8 cellular contexts compared by ENCODE assay signal in genomic region chr3:143000525-143000924, GRCh38. TPM values are rescaled to one million over a fixed set of nuclear protein-coding genes. Genes with fewer than 3 reads are reported as not detected.
DNase-seq lines count a peak whose midpoint lies in the region; ATAC-seq, FAIRE-seq and TF ChIP-seq lines count a peak whose summit lies in the region.

No MANE protein-coding gene starts in this region.

- H3K36me3 Mint-ChIP-seq in activated naive CD4-positive, alpha-beta T cell treated with anti-CD3 and anti-CD28 coated beads, Interleukin-2, amount 50 U/mL, for 24 hours = peaks cover 6% of the 10 kb centered on the region
- H3K36me3 Mint-ChIP-seq in activated T-helper 2 cell treated with anti-CD3 and anti-CD28 coated beads, Interferon-gamma antibody, Interleukin-2, Interleukin-4, amounts not matched to agents 10 μg/mL and 5 μg/mL and 100 μg/mL, durations not matched to agents 14 hours and 24 hours and 36 hours (ENCODE audit: low read depth) = peaks cover 11% of the 10 kb centered on the region

- H3K4me3 ChIP-seq in iPS DF 6.9 (ENCODE audit: low read length) (peak overlapping the region; percentile 89; the same call in 1 of the 2 replicates), small intestine (ENCODE audit: low read depth in 1 of 2, low read length in 2 of 2) (peak overlapping the region in 1 of 2 donors; percentile 96)

- peaks cover 28% of the 10 kb centered on the region for H3K4me1 Mint-ChIP-seq in activated naive CD4-positive, alpha-beta T cell treated with anti-CD3 and anti-CD28 coated beads, Interleukin-2, amount 50 U/mL, for 24 hours
- H3K4me1 Mint-ChIP-seq in activated T-helper 2 cell treated with anti-CD3 and anti-CD28 coated beads, Interferon-gamma antibody, Interleukin-2, Interleukin-4, amounts not matched to agents 10 μg/mL and 5 μg/mL and 100 μg/mL, durations not matched to agents 14 hours and 24 hours and 36 hours (ENCODE audit: low read depth) = peaks cover 18% of the 10 kb centered on the region

- no peak for FAIRE-seq in small intestine (lab: Jason Lieb, UNC)

- H3K4me1 ChIP-seq in iPS DF 6.9 (ENCODE audit: control insufficient read depth, insufficient read depth, low read length) (0 out of 2 replicates have a peak, but pooled peaks cover 1% of the 10 kb centered on the region), small intestine (ENCODE audit: control insufficient read depth in 2 of 2, insufficient read depth in 1 of 2, low read depth in 1 of 2, low read length in 1 of 2) (peaks cover 0 to 7% of the 10 kb centered on the region in 2 donors)

- CTCF ChIA-PET in HEK293T (lab: Yijun Ruan, JAX) = interaction anchor here (1.3 to 3.7 kb wide), 2 partner anchors 14 to 172 kb away, joined by 3 to 15 read pairs; no protein-coding TSS in a partner anchor

- no peak for DNase-seq in activated naive CD4-positive, alpha-beta T cell (lab: John Stamatoyannopoulos, UW)
- DNase-seq in activated T-helper 2 cell treated with anti-CD3 and anti-CD28 coated beads, Interferon-gamma antibody, Interleukin-2, Interleukin-4, amounts not matched to agents 10 μg/mL and 5 μg/mL and 100 μg/mL, durations not matched to agents 14 hours and 24 hours and 36 hours (ENCODE audit: low spot score) = no peak
- DNase-seq in iPS DF 6.9 (ENCODE audit: low read depth, low spot score) = no peak
- peak; percentile 44 for DNase-seq in small intestine
- no peak for DNase-seq in HEK293T (ENCODE audit: extremely low spot score)
- no peak for DNase-seq in NCI-H1105 (lab: John Stamatoyannopoulos, UW)

- peak overlapping the region; percentile 98 for H3K4me3 Mint-ChIP-seq in activated naive CD4-positive, alpha-beta T cell treated with anti-CD3 and anti-CD28 coated beads, Interleukin-2, amount 50 U/mL, for 24 hours
- peak overlapping the region; percentile 94 for H3K4me3 Mint-ChIP-seq in activated T-helper 2 cell treated with anti-CD3 and anti-CD28 coated beads, Interferon-gamma antibody, Interleukin-2, Interleukin-4, amounts not matched to agents 10 μg/mL and 5 μg/mL and 100 μg/mL, durations not matched to agents 14 hours and 24 hours and 36 hours (ENCODE audit: low read depth)

- H3K27me3 Mint-ChIP-seq in activated naive CD4-positive, alpha-beta T cell treated with anti-CD3 and anti-CD28 coated beads, Interleukin-2, amount 50 U/mL, for 24 hours = peaks cover 2% of the 10 kb centered on the region
- peaks cover 6% of the 10 kb centered on the region for H3K27me3 Mint-ChIP-seq in activated T-helper 2 cell treated with anti-CD3 and anti-CD28 coated beads, Interferon-gamma antibody, Interleukin-2, Interleukin-4, amounts not matched to agents 10 μg/mL and 5 μg/mL and 100 μg/mL, durations not matched to agents 14 hours and 24 hours and 36 hours (ENCODE audit: low read depth)

- ATAC-seq in GM18520 (IDR thresholded peaks at IDR 0.05; ENCODE audit: unreplicated experiment) = no peak

- no peaks in the 10 kb centered on the region for H3K9me3 Mint-ChIP-seq in activated naive CD4-positive, alpha-beta T cell treated with anti-CD3 and anti-CD28 coated beads, Interleukin-2, amount 50 U/mL, for 24 hours
- no peaks in the 10 kb centered on the region for H3K9me3 Mint-ChIP-seq in activated T-helper 2 cell treated with anti-CD3 and anti-CD28 coated beads, Interferon-gamma antibody, Interleukin-2, Interleukin-4, amounts not matched to agents 10 μg/mL and 5 μg/mL and 100 μg/mL, durations not matched to agents 14 hours and 24 hours and 36 hours

- intact Hi-C loops in activated T-helper 2 cell treated with anti-CD3 and anti-CD28 coated beads, Interferon-gamma antibody, Interleukin-2, Interleukin-4, amounts not matched to agents 10 μg/mL and 5 μg/mL and 100 μg/mL, durations not matched to agents 14 hours and 24 hours and 36 hours (cut with micrococcal nuclease) = loop anchor here (5.0 kb wide), 3 partner anchors 122 to 403 kb away; partner anchors contain the start of gene PLS1

- H3K27ac ChIP-seq in iPS DF 6.9 (ENCODE audit: low read length) (no peak overlapping the region), small intestine (ENCODE audit: low read depth in 1 of 2, low read length in 1 of 2) (peak overlapping the region; percentile 77 to 84)

- peak overlapping the region; percentile 97 for H3K27ac Mint-ChIP-seq in activated naive CD4-positive, alpha-beta T cell treated with anti-CD3 and anti-CD28 coated beads, Interleukin-2, amount 50 U/mL, for 24 hours
- H3K27ac Mint-ChIP-seq in activated T-helper 2 cell treated with anti-CD3 and anti-CD28 coated beads, Interferon-gamma antibody, Interleukin-2, Interleukin-4, amounts not matched to agents 10 μg/mL and 5 μg/mL and 100 μg/mL, durations not matched to agents 14 hours and 24 hours and 36 hours = peak overlapping the region; percentile 96

- POLR2A ChIA-PET in HEK293T (lab: Yijun Ruan, JAX) = interaction anchor here (0.9 to 2.7 kb wide), 14 partner anchors 9 to 553 kb away, joined by 3 to 11 read pairs (median 4); partner anchors contain the start of genes ATR, PCOLCE2 and XRN1

- no peaks in the 10 kb centered on the region for H3K36me3 ChIP-seq in iPS DF 6.9 (ENCODE audit: control insufficient read depth, insufficient read depth, low read length)
- no peaks in the 10 kb centered on the region for H3K36me3 ChIP-seq in small intestine (ENCODE audit: control insufficient read depth in 2 of 2, insufficient read depth in 2 of 2, low read length in 2 of 2)

- whole genome bisulfite sequencing in iPS DF 6.9 (ENCODE audit: insufficient coverage, insufficient read length) = no CpG with 5 or more reads among the region's 10 CpGs
- 5 to 23% (median 20%) methylated on average over 10 of the region's 10 CpGs for WGBS in small intestine, 3 donors

- H3K27me3 ChIP-seq in iPS DF 6.9 (ENCODE audit: control insufficient read depth, insufficient read depth, low read length) (no peaks in the 10 kb centered on the region), small intestine (ENCODE audit: control insufficient read depth in 2 of 2, insufficient read depth in 2 of 2, low read length in 2 of 2) (no peaks in the 10 kb centered on the region)

- H3K9me3 ChIP-seq in iPS DF 6.9 (ENCODE audit: control insufficient read depth, insufficient read depth, low read length) (no peaks in the 10 kb centered on the region), small intestine (ENCODE audit: control insufficient read depth, low read depth) (no peaks in the 10 kb centered on the region)

TF ChIP-seq in HEK293T, 16 proteins besides CTCF, POLR2A, EP300 and RAD21:
- no peak for TF ChIP-seq ARNT (IDR thresholded peaks at IDR 0.05)
- TF ChIP-seq NFRKB (IDR thresholded peaks at IDR 0.05) = no peak
- TF ChIP-seq FOXA1 (IDR thresholded peaks at IDR 0.05) = no peak

RNA-seq across cellular contexts. Expression of gene U2SURP, which starts 0.8 kb away (rescaled TPM):
- total RNA-seq in activated T-helper 2 cell treated with anti-CD3 and anti-CD28 coated beads, Interferon-gamma antibody, Interleukin-2, Interleukin-4, amounts not matched to agents 10 μg/mL and 5 μg/mL and 100 μg/mL, durations not matched to agents 14 hours and 24 hours and 36 hours = 176 TPM in 2 replicates
- 10 to 100 TPM; 20.0 to 30.9 (median 27.5) TPM for polyA plus RNA-seq in small intestine

RNA-seq across cellular contexts. Expression of gene PAQR9, which starts 37.1 kb away (rescaled TPM):
- not detected in 2 replicates for total RNA-seq in activated T-helper 2 cell treated with anti-CD3 and anti-CD28 coated beads, Interferon-gamma antibody, Interleukin-2, Interleukin-4, amounts not matched to agents 10 μg/mL and 5 μg/mL and 100 μg/mL, durations not matched to agents 14 hours and 24 hours and 36 hours
- not detected for polyA plus RNA-seq in small intestine
